Comparison of ENCODE assay signal across 12 cellular contexts in the genomic region with DNA sequence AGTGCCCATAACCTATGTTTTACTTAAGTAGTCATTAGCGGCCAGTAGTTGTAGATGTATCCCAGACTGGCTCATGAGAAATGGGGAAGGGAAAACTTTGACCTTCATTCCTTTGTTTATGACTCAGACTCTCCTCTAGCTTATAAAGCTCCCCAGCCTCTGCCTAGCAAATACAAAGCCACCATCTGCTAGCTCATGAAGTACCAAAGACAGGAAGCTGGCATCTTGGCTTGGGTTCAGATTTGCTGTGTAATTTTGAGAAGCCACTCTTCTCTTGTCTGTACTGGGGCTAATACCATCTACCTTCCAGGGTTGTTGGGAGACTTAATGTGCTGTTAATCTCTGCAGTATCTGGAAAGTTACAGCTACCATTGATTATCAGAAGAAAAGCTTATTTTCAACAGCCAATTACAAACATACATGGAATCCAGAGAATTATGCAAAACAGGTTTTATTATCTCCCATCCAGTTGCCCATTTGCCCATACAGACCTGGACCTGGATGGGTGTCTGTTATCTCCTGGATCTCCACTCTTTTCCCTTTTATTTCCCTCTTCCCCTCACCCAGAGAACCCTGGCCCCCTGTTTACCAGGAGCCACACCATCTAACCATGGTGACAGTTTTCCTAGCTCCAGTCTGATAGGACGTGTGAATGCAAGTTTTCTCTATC.
DNase-seq lines count a peak whose midpoint lies in the region; FAIRE-seq and TF ChIP-seq lines count a peak whose summit lies in the region.
"Had no signal": no experiment of that assay in that cellular context is flagged by ENCODE, and none has a peak within 500 bp of the region (broad histone marks: within the 10 kb centered on the region; RNA-seq: fewer than 3 reads in every experiment).

No MANE protein-coding gene starts in this region.

- H3K4me2 ChIP-seq in astrocyte (ENCODE audit: low read length) (peak overlapping the region; percentile 27), H9 (ENCODE audit: insufficient read depth, insufficient read length, low read length) (no peak overlapping the region)

- H3K9me3 ChIP-seq in astrocyte (ENCODE audit: insufficient read depth, low read depth, low read length) (no peaks in the 10 kb centered on the region), H9 (ENCODE audit: control insufficient read depth, low read depth, low read length) (no peaks in the 10 kb centered on the region), esophagus muscularis mucosa (peaks cover 0 to 8% (median 0%) of the 10 kb centered on the region in 4 donors), suprapubic skin (peaks cover 6% of the 10 kb centered on the region)
- H3K9me3 ChIP-seq: thoracic aorta had no signal

- H2AFZ ChIP-seq in astrocyte (ENCODE audit: low read depth, low read length): no peak overlapping the region
- no peak overlapping the region for H2AFZ ChIP-seq in H9 (ENCODE audit: low read length)

- H3K27ac Mint-ChIP-seq in astrocyte (ENCODE audit: unreplicated experiment) (peak overlapping the region; percentile 84), H9 (no peak overlapping the region)
- H3K27ac Mint-ChIP-seq: CD8-positive, alpha-beta memory T cell had no signal

- H4K8ac ChIP-seq in H9 (replicated peaks; ENCODE audit: insufficient read length, low read depth, low read length): no peak overlapping the region

- H3K9me3 Mint-ChIP-seq in astrocyte (ENCODE audit: unreplicated experiment) (peaks cover 2% of the 10 kb centered on the region), H9 (peaks cover 9 to 15% of the 10 kb centered on the region in 2 experiments)

- H3K9ac ChIP-seq in astrocyte (ENCODE audit: low read length) (no peak overlapping the region), H9 (ENCODE audit: extremely low read depth, insufficient read length, low read length) (no peak overlapping the region)

- no peak overlapping the region for H3K23ac ChIP-seq in H9 (ENCODE audit: insufficient read length, low read depth, low read length)

- DNase-seq in DMS 273 (lab: John Stamatoyannopoulos, UW; ENCODE audit: unreplicated experiment): peak; percentile 92
- peak; percentile 3 for DNase-seq in NCI-H1105 (lab: John Stamatoyannopoulos, UW)
- DNase-seq in astrocyte (ENCODE audit: low read depth): peak; percentile 79
- DNase-seq in kidney glomerular epithelial cell (lab: John Stamatoyannopoulos, UW): peak; percentile 20
- DNase-seq in H9: no peak
- no peak for DNase-seq in esophagus muscularis mucosa (ENCODE audit: extremely low spot score)
- no peak for DNase-seq in middle frontal gyrus (ENCODE audit: extremely low spot score, low spot score)
- no peak for DNase-seq in suprapubic skin (ENCODE audit: low spot score in 2 of 2)
- DNase-seq: activated naive CD4-positive, alpha-beta T cell treated with Interleukin-2 at 50 U/mL for 16 hours; CD8-positive, alpha-beta memory T cell; midbrain had no signal

- no peaks in the 10 kb centered on the region for H4K20me1 ChIP-seq in astrocyte (ENCODE audit: insufficient read depth, low read length)
- no peaks in the 10 kb centered on the region for H4K20me1 ChIP-seq in H9 (ENCODE audit: control insufficient read depth, insufficient read depth, insufficient read length)

- no peak for FAIRE-seq in astrocyte (lab: Jason Lieb, UNC)

- H2BK12ac ChIP-seq in H9 (ENCODE audit: insufficient read length, low read depth, low read length): no peak overlapping the region

- no peak overlapping the region for H4K5ac ChIP-seq in H9 (ENCODE audit: insufficient read length, low read depth, low read length)

- no peak overlapping the region for H3K56ac ChIP-seq in H9 (ENCODE audit: insufficient read length, low read depth, low read length)

- no peak for TF ChIP-seq CTCF in astrocyte (IDR thresholded peaks at IDR 0.05; ENCODE audit: insufficient read depth, low read depth, low read length)
- TF ChIP-seq CTCF in H9 (conservative IDR thresholded peaks at IDR 0.05): no peak
- TF ChIP-seq CTCF in esophagus muscularis mucosa (IDR thresholded peaks at IDR 0.05): no peak
- no peak for TF ChIP-seq CTCF in suprapubic skin (IDR thresholded peaks at IDR 0.05)

- H3K79me1 ChIP-seq in H9 (ENCODE audit: insufficient read depth, low read depth, low read length, poor library complexity, severe bottlenecking): no peaks in the 10 kb centered on the region

- no peak overlapping the region for H3K18ac ChIP-seq in H9 (ENCODE audit: insufficient read length, low read depth, low read length)

- H3K27me3 Mint-ChIP-seq in astrocyte (ENCODE audit: low read depth, unreplicated experiment): no peaks in the 10 kb centered on the region
- H3K27me3 Mint-ChIP-seq in H9 (ENCODE audit: low read depth): peaks cover 4% of the 10 kb centered on the region
- H3K27me3 Mint-ChIP-seq: CD8-positive, alpha-beta memory T cell had no signal

- no peak overlapping the region for H2AK5ac ChIP-seq in H9 (ENCODE audit: insufficient read length, low read length)

- intact Hi-C loops in esophagus muscularis mucosa (cut with DNase I): no loop called here

- no CpG with 5 or more reads among the region's 2 CpGs for WGBS in H9 (ENCODE audit: extremely low coverage, insufficient read length, low lambda C conversion rate)
- WGBS in esophagus muscularis mucosa: 62% methylated on average over 2 of the region's 2 CpGs
- 71% methylated on average over 2 of the region's 2 CpGs for WGBS in suprapubic skin

- no peak overlapping the region for H2BK20ac ChIP-seq in H9 (ENCODE audit: low read depth, low read length, poor library complexity, severe bottlenecking)

- H3K4me1 ChIP-seq in astrocyte (ENCODE audit: insufficient read depth, low read length) (peaks cover 9% of the 10 kb centered on the region), H9 (ENCODE audit: insufficient read depth, low read length) (no peaks in the 10 kb centered on the region), esophagus muscularis mucosa (peaks cover 0 to 7% (median 3%) of the 10 kb centered on the region in 4 donors), suprapubic skin (no peaks in the 10 kb centered on the region)

- H3K4ac ChIP-seq in H9 (ENCODE audit: low read depth, low read length): no peak overlapping the region

- H3K36me3 ChIP-seq in astrocyte (ENCODE audit: insufficient read depth, low read length) (no peaks in the 10 kb centered on the region), esophagus muscularis mucosa (no peaks in the 10 kb centered on the region), suprapubic skin (no peaks in the 10 kb centered on the region)
- H3K36me3 ChIP-seq: thoracic aorta had no signal

- H3K14ac ChIP-seq in H9 (ENCODE audit: insufficient read depth, low read length): no peak overlapping the region

- no peak overlapping the region for H4K91ac ChIP-seq in H9 (ENCODE audit: insufficient read length, low read depth, low read length)

- H3K27ac ChIP-seq in astrocyte (ENCODE audit: low read depth, low read length) (peak overlapping the region; percentile 41), H9 (ENCODE audit: insufficient read length, low read depth, low read length) (no peak overlapping the region), esophagus muscularis mucosa (replicated peaks in 1 of 4) (no peak overlapping the region), suprapubic skin (no peak overlapping the region)
- H3K27ac ChIP-seq: thoracic aorta had no signal

- H3K23me2 ChIP-seq in H9 (ENCODE audit: insufficient read length, low read depth, low read length, poor library complexity, severe bottlenecking): no peaks in the 10 kb centered on the region

- H3K4me1 Mint-ChIP-seq in astrocyte (ENCODE audit: low read depth, unreplicated experiment): peaks cover 16% of the 10 kb centered on the region
- peaks cover 0 to 5% of the 10 kb centered on the region in 2 experiments for H3K4me1 Mint-ChIP-seq in H9
- H3K4me1 Mint-ChIP-seq: CD8-positive, alpha-beta memory T cell had no signal

- H3K36me3 Mint-ChIP-seq in astrocyte (ENCODE audit: low read depth, unreplicated experiment) (no peaks in the 10 kb centered on the region), H9 (ENCODE audit: insufficient read depth in 1 of 3, low read depth in 3 of 3) (peaks cover 0 to 14% (median 2%) of the 10 kb centered on the region in 3 experiments; a peak in 4 of 7 replicates)

- H3K27me3 ChIP-seq in astrocyte (ENCODE audit: insufficient read depth, low read length) (no peaks in the 10 kb centered on the region), H9 (ENCODE audit: insufficient read depth, low read length) (no peaks in the 10 kb centered on the region), esophagus muscularis mucosa (no peaks in the 10 kb centered on the region), suprapubic skin (no peaks in the 10 kb centered on the region)

- H2BK15ac ChIP-seq in H9 (ENCODE audit: low read depth, low read length): no peak overlapping the region

- no peak for TF ChIP-seq POLR2A in esophagus muscularis mucosa (IDR thresholded peaks at IDR 0.05; ENCODE audit: low read depth)
- TF ChIP-seq POLR2A in suprapubic skin (IDR thresholded peaks at IDR 0.05): no peak

- H3K4me3 ChIP-seq in astrocyte (ENCODE audit: insufficient read depth, low read depth, low read length) (no peak overlapping the region), esophagus muscularis mucosa (no peak overlapping the region), suprapubic skin (no peak overlapping the region)
- H3K4me3 ChIP-seq: thoracic aorta had no signal

- TF ChIP-seq EP300 in esophagus muscularis mucosa (IDR thresholded peaks at IDR 0.05) (no peak), suprapubic skin (IDR thresholded peaks at IDR 0.05) (no peak)

- H2BK5ac ChIP-seq in H9 (ENCODE audit: insufficient read length, low read length): no peak overlapping the region

- H3K79me2 ChIP-seq in astrocyte (ENCODE audit: insufficient read depth, low read length): no peaks in the 10 kb centered on the region
- no peaks in the 10 kb centered on the region for H3K79me2 ChIP-seq in H9 (ENCODE audit: insufficient read depth, low read length)

- H3K4me3 Mint-ChIP-seq in astrocyte (ENCODE audit: unreplicated experiment) (no peak overlapping the region), H9 (no peak overlapping the region)
- H3K4me3 Mint-ChIP-seq: CD8-positive, alpha-beta memory T cell had no signal

- no peak overlapping the region for H2BK120ac ChIP-seq in H9 (ENCODE audit: low read depth, low read length, poor library complexity, severe bottlenecking)

- no peak overlapping the region for H3T11ph ChIP-seq in H9 (ENCODE audit: low read length)

Comparison
In these comparisons a context has a peak if more than half of its experiments do, and no peak if none do; other contexts are left out.
1. DNase-seq: peak in DMS 273 (single experiment), NCI-H1105 (single experiment), astrocyte (single experiment) and kidney glomerular epithelial cell (single experiment); none in H9 (single experiment), esophagus muscularis mucosa (single experiment), middle frontal gyrus (single experiment) and suprapubic skin (0 of 2).